Comparison of ENCODE assay signal across 11 cellular contexts in genomic region chr19:10009714-10010224, GRCh38. TPM values are rescaled to one million over a fixed set of nuclear protein-coding genes. Genes with fewer than 3 reads are reported as not detected.
DNase-seq lines count a peak whose midpoint lies in the region; ATAC-seq, FAIRE-seq and TF ChIP-seq lines count a peak whose summit lies in the region.
"Had no signal": no experiment of that assay in that cellular context is flagged by ENCODE, and none has a peak within 500 bp of the region (broad histone marks: within the 10 kb centered on the region; RNA-seq: fewer than 3 reads in every experiment).

No MANE protein-coding gene starts in this region.

- WGBS in A549 (ENCODE audit: missing lambda C conversion rate) = 0% methylated on average over 13 of the region's 22 CpGs
- 11 to 12% methylated on average over 17 to 21 of the region's 22 CpGs for WGBS in thyroid gland, 2 donors

- POLR2A ChIA-PET in A549 (lab: Yijun Ruan, JAX) (interaction anchor here (0.6 kb wide), 1 partner anchor 81 kb away, joined by 3 read pairs; no protein-coding TSS in a partner anchor), HEK293T (lab: Yijun Ruan, JAX) (no interaction called here)
- POLR2A ChIA-PET in naive thymus-derived CD8-positive, alpha-beta T cell (lab: Charles Lee) = no interaction called here

- H3K27me3 Mint-ChIP-seq in effector memory CD8-positive, alpha-beta T cell = peaks cover 79 to 89% of the 10 kb centered on the region in 2 donors
- peaks cover 41 to 87% (median 62%) of the 10 kb centered on the region in 5 donors for H3K27me3 Mint-ChIP-seq in naive thymus-derived CD8-positive, alpha-beta T cell

- DNase-seq in A549 (ENCODE audit: low read depth in 1 of 2, low spot score in 1 of 2) = no peak
- DNase-seq in HEK293T (ENCODE audit: extremely low spot score) = no peak
- peak in 2 of 3 experiments; percentile 11 to 13 for DNase-seq in effector memory CD8-positive, alpha-beta T cell
- no peak for DNase-seq in naive thymus-derived CD8-positive, alpha-beta T cell
- DNase-seq in thyroid gland = no peak
- no peak for DNase-seq in DMS79 (lab: John Stamatoyannopoulos, UW)
- no peak for DNase-seq in CD1c-positive myeloid dendritic cell (ENCODE audit: extremely low spot score)
- DNase-seq: NCI-H1417, SHP77 treated with DMSO at 0.1 percent for 48 hours had no signal

- TF ChIP-seq RAD21 in A549 (conservative IDR thresholded peaks at IDR 0.05 in 1 of 2, IDR thresholded peaks at IDR 0.05 in 1 of 2) = no peak

- H3K9me3 ChIP-seq in A549 = no peaks in the 10 kb centered on the region
- no peaks in the 10 kb centered on the region for H3K9me3 ChIP-seq in thyroid gland

- TF ChIP-seq POLR2A in A549 (IDR thresholded peaks at IDR 0.05; ENCODE audit: low read length) (no peak), thyroid gland (IDR thresholded peaks at IDR 0.05) (no peak)

- peak overlapping the region; percentile 54 to 70 for H3K4me3 Mint-ChIP-seq in effector memory CD8-positive, alpha-beta T cell
- peak overlapping the region in 7 of 10 donors; percentile 11 to 69 (median 61) for H3K4me3 Mint-ChIP-seq in naive thymus-derived CD8-positive, alpha-beta T cell
- H3K4me3 Mint-ChIP-seq: activated CD4-positive, alpha-beta memory T cell treated with anti-CD3 and anti-CD28 coated beads, Interleukin-2, amount 10 ng/mL, durations not matched to agents 7 days and 5 days had no signal

- TF ChIP-seq EP300 in A549 (IDR thresholded peaks at IDR 0.05) = no peak

- peaks cover 4% of the 10 kb centered on the region for H3K27me3 ChIP-seq in thyroid gland

- FAIRE-seq in A549 (lab: Jason Lieb, UNC) = no peak

- H3K36me3 ChIP-seq in thyroid gland = no peaks in the 10 kb centered on the region

- peak overlapping the region in 1 of 2 donors; percentile 4 for H3K27ac Mint-ChIP-seq in effector memory CD8-positive, alpha-beta T cell
- H3K27ac Mint-ChIP-seq in naive thymus-derived CD8-positive, alpha-beta T cell = peak overlapping the region in 1 of 10 donors; percentile 52
- H3K27ac Mint-ChIP-seq: activated CD4-positive, alpha-beta memory T cell treated with anti-CD3 and anti-CD28 coated beads, Interleukin-2, amount 10 ng/mL, durations not matched to agents 7 days and 5 days had no signal

- H3K9me3 Mint-ChIP-seq in effector memory CD8-positive, alpha-beta T cell = peaks cover 0 to 2% of the 10 kb centered on the region in 2 donors
- peaks cover 0 to 7% (median 0%) of the 10 kb centered on the region in 9 donors for H3K9me3 Mint-ChIP-seq in naive thymus-derived CD8-positive, alpha-beta T cell
- H3K9me3 Mint-ChIP-seq: activated CD4-positive, alpha-beta memory T cell treated with anti-CD3 and anti-CD28 coated beads, Interleukin-2, amount 10 ng/mL, durations not matched to agents 7 days and 5 days had no signal

- TF ChIP-seq CTCF in A549 (IDR thresholded peaks at IDR 0.05) (no peak), thyroid gland (IDR thresholded peaks at IDR 0.05) (no peak)

- peak overlapping the region; percentile 41 for H3K4me3 ChIP-seq in A549
- H3K4me3 ChIP-seq in thyroid gland (replicated peaks in 1 of 3) = peak overlapping the region in 1 of 3 donors; percentile 21

- H3K4me1 ChIP-seq in A549 (peaks cover 20% of the 10 kb centered on the region), thyroid gland (peaks cover 0 to 4% of the 10 kb centered on the region in 2 donors)

- H3K36me3 Mint-ChIP-seq in effector memory CD8-positive, alpha-beta T cell (ENCODE audit: insufficient read depth) = peaks cover 9% of the 10 kb centered on the region
- H3K36me3 Mint-ChIP-seq in naive thymus-derived CD8-positive, alpha-beta T cell = peaks cover 0 to 15% (median 10%) of the 10 kb centered on the region in 3 donors

- 0 out of 6 replicates have a peak overlapping the region, but pooled peaks of 1 of the 2 experiments have one; percentile 52 for H3K27ac ChIP-seq in A549
- no peak overlapping the region for H3K27ac ChIP-seq in thyroid gland

- ATAC-seq in A549 (peak; percentile 16 to 27; a peak in 3 of 6 replicates), HG02759 (IDR thresholded peaks at IDR 0.05; ENCODE audit: unreplicated experiment) (no peak)
- peak; percentile 61 for ATAC-seq in effector memory CD8-positive, alpha-beta T cell (replicated peaks)
- ATAC-seq in naive thymus-derived CD8-positive, alpha-beta T cell = no peak

- peaks cover 27 to 38% of the 10 kb centered on the region in 2 donors for H3K4me1 Mint-ChIP-seq in effector memory CD8-positive, alpha-beta T cell (ENCODE audit: low read depth in 2 of 2)
- peaks cover 11 to 20% (median 15%) of the 10 kb centered on the region in 4 donors for H3K4me1 Mint-ChIP-seq in naive thymus-derived CD8-positive, alpha-beta T cell

- H3K4me2 ChIP-seq in A549 = peak overlapping the region; percentile 94

- CTCF ChIA-PET in A549 (lab: Yijun Ruan, JAX) (interaction anchor here (0.6 to 1.4 kb wide), 5 partner anchors 10 to 79 kb away, joined by 3 to 7 read pairs (median 4); no protein-coding TSS in a partner anchor), HEK293T (lab: Yijun Ruan, JAX) (interaction anchor here (0.8 to 2.0 kb wide), 2 partner anchors 9 to 79 kb away, joined by 3 to 4 read pairs; no protein-coding TSS in a partner anchor)

- intact Hi-C loops in thyroid gland (cut with DNase I) = no loop called here

TF ChIP-seq in A549, 52 proteins besides CTCF, POLR2A, EP300 and RAD21:
- TF ChIP-seq REST (IDR thresholded peaks at IDR 0.05) = peak; percentile 19; the same call in 1 of the 2 replicates
- TF ChIP-seq MAFK (IDR thresholded peaks at IDR 0.05; ENCODE audit: partially characterized antibody) = no peak

TF ChIP-seq in HEK293T, 16 proteins besides CTCF, POLR2A, EP300 and RAD21:
- TF ChIP-seq PKNOX1 (IDR thresholded peaks at IDR 0.05) (peak; percentile 83), HDGF (IDR thresholded peaks at IDR 0.05; ENCODE audit: borderline replicate concordance) (no peak), NFRKB (IDR thresholded peaks at IDR 0.05) (no peak)

RNA-seq across cellular contexts. Expression of gene COL5A3, which starts 0.5 kb away (rescaled TPM):
- 0.11 and 0.12 TPM in 2 replicates for polyA plus RNA-seq in A549 (2011; rRNA removed)
- 0.07 and 0.09 TPM in 2 replicates for polyA plus RNA-seq in A549 (2012; cell fraction: cytosol; rRNA removed)
- 0.24 and 0.36 TPM in 2 replicates for polyA plus RNA-seq in A549 (2012; cell fraction: nucleus; rRNA removed)
- polyA plus RNA-seq in A549 (2017; fragmentation: RNase III; extraction: RNeasy Plus Mini Kit Qiagen cat#74134 plus additional on column Dnase treatment) = 0.24 to 0.47 TPM (median 0.36 TPM) in 3 replicates
- polyA minus RNA-seq in A549 (2011; rRNA and poly(A)+ RNA removed) = 0.10 and 0.12 TPM in 2 replicates
- not detected for total RNA-seq in naive thymus-derived CD8-positive, alpha-beta T cell
- polyA plus RNA-seq in naive thymus-derived CD8-positive, alpha-beta T cell = not detected
- total RNA-seq in thyroid gland = 10 to 100 TPM in 1 of 4 donors, 1 to 10 TPM in 3; 2.0 to 10.1 (median 5.3) TPM

RNA-seq across cellular contexts. Expression of gene RDH8, which starts 3.5 kb away (rescaled TPM):
- polyA plus RNA-seq in A549 (2011; rRNA removed) (not detected in 2 replicates), A549 (2017; fragmentation: RNase III; extraction: RNeasy Plus Mini Kit Qiagen cat#74134 plus additional on column Dnase treatment) (0.05 TPM in 1 of 3 replicates, not detected in the others)
- not detected in 2 replicates for polyA plus RNA-seq in A549 (2012; cell fraction: cytosol; rRNA removed)
- not detected in 2 replicates for polyA plus RNA-seq in A549 (2012; cell fraction: nucleus; rRNA removed)
- not detected in 2 replicates for polyA minus RNA-seq in A549 (2011; rRNA and poly(A)+ RNA removed)
- total RNA-seq in naive thymus-derived CD8-positive, alpha-beta T cell = not detected
- not detected for polyA plus RNA-seq in naive thymus-derived CD8-positive, alpha-beta T cell
- not detected for total RNA-seq in thyroid gland
- total RNA-seq: activated CD4-positive, alpha-beta memory T cell treated with anti-CD3 and anti-CD28 coated beads, Interleukin-2, amount 10 ng/mL, durations not matched to agents 7 days and 5 days had no signal

Comparison
In these comparisons a context has a peak if more than half of its experiments do, and no peak if none do; other contexts are left out.
1. ATAC-seq: peak in A549 (2 of 2) and effector memory CD8-positive, alpha-beta T cell (single experiment); none in naive thymus-derived CD8-positive, alpha-beta T cell (0 of 2) and HG02759 (single experiment).
2. DNase-seq: peak in effector memory CD8-positive, alpha-beta T cell (2 of 3); none in A549 (0 of 2), HEK293T (single experiment), naive thymus-derived CD8-positive, alpha-beta T cell (0 of 10), thyroid gland (0 of 2), DMS79 (single experiment) and CD1c-positive myeloid dendritic cell (single experiment).